Comparison of ENCODE assay signal across 19 cellular contexts in the genomic region with DNA sequence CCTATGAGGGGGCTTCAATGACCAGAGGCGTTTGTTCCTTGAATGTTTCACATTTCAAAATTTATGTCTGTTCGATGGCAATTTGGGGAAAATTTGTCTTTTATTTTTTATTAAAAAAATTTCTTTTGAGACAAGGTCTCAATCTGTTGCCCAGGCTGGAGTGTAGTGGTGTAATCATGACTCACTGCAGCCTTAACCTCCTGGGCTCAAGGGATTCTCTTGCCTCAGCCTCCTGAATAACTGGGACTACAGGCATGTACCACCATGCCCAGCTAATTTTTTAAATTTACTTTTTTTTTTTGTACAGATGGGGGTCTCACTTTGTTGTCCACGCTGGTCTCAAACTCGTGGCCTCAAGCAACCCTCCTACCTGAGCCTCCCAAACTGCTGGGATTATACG. TPM values are rescaled to one million over a fixed set of nuclear protein-coding genes. Genes with fewer than 3 reads are reported as not detected.
DNase-seq lines count a peak whose midpoint lies in the region; FAIRE-seq and TF ChIP-seq lines count a peak whose summit lies in the region.
"Had no signal": no experiment of that assay in that cellular context is flagged by ENCODE, and none has a peak within 500 bp of the region (broad histone marks: within the 10 kb centered on the region; RNA-seq: fewer than 3 reads in every experiment).

No MANE protein-coding gene starts in this region.

- no peaks in the 10 kb centered on the region for H3K36me3 ChIP-seq in adipocyte (ENCODE audit: control insufficient read depth, insufficient read depth, low read length, severe bottlenecking)
- H3K36me3 ChIP-seq: Peyer's patch had no signal

- H3K4me3 ChIP-seq in adipocyte (ENCODE audit: low read length) (peak overlapping the region; percentile 39), fibroblast of pulmonary artery (replicated peaks; ENCODE audit: low read depth, low read length) (no peak overlapping the region)
- H3K4me3 ChIP-seq: Peyer's patch had no signal

- no peak for FAIRE-seq in GM19239 (lab: Jason Lieb, UNC)
- FAIRE-seq: GM12892, GM18507 had no signal

- peak overlapping the region; percentile 62 for H3K9ac ChIP-seq in adipocyte (ENCODE audit: low read length)

- TF ChIP-seq CTCF in fibroblast of pulmonary artery (IDR thresholded peaks at IDR 0.05; ENCODE audit: low read length, missing control alignments) = no peak

- peaks cover under 1% of the 10 kb centered on the region for H3K27me3 ChIP-seq in adipocyte (replicated peaks; ENCODE audit: control insufficient read depth, insufficient read depth, low read length)
- H3K27me3 ChIP-seq: Peyer's patch had no signal

- peaks cover 35% of the 10 kb centered on the region for H3K4me1 ChIP-seq in adipocyte (ENCODE audit: control insufficient read depth, insufficient read depth, low read length)
- H3K4me1 ChIP-seq: Peyer's patch had no signal

- DNase-seq in HT1080 (ENCODE audit: low read depth) (peak; percentile 22), adipocyte (ENCODE audit: low read depth) (no peak), fibroblast of pulmonary artery (ENCODE audit: low read depth) (peak; percentile 1), stromal cell of bone marrow (ENCODE audit: low read depth) (peak; percentile 10), GM19239 (ENCODE audit: insufficient read length, low spot score) (no peak), SHP77 treated with DMSO at 0.1 percent for 48 hours (lab: John Stamatoyannopoulos, UW) (no peak)
- no peak for DNase-seq in activated naive CD4-positive, alpha-beta T cell (lab: John Stamatoyannopoulos, UW)
- DNase-seq: C1 segment of cervical spinal cord; CD8-positive, alpha-beta memory T cell; DMS53; H7; HFFc6; KG1; NCI-H1105; NCI-H2081; NK-92 treated with Interleukin-12 subunit alpha and Interleukin-12 subunit beta, amount 100 ng/mL, for 24 hours; Peyer's patch had no signal

- H3K9me3 ChIP-seq in adipocyte (ENCODE audit: control insufficient read depth, low read length) = no peaks in the 10 kb centered on the region
- H3K9me3 ChIP-seq: Peyer's patch had no signal

RNA-seq across cellular contexts. Expression of a gene that starts 39.7 kb away (rescaled TPM):
- total RNA-seq in HT1080 (2014; rRNA removed; shearing (Covaris generic)) = 1.9 and 2.0 TPM in 2 replicates
- polyA plus RNA-seq in HT1080 (2015; cell fraction: cytosol; rRNA removed) = 4.3 and 5.4 TPM in 2 replicates
- 3.7 and 4.1 TPM in 2 replicates for polyA plus RNA-seq in HT1080 (2015; cell fraction: nucleus; rRNA removed)

Comparison
In these comparisons a context has a peak if more than half of its experiments do, and no peak if none do; other contexts are left out.
1. DNase-seq: peak in HT1080 (single experiment), fibroblast of pulmonary artery (single experiment) and stromal cell of bone marrow (single experiment); none in adipocyte (single experiment), GM19239 (single experiment), activated naive CD4-positive, alpha-beta T cell (0 of 4) and SHP77 treated with DMSO at 0.1 percent for 48 hours (single experiment).